Comparison of ENCODE assay signal across 16 cellular contexts in the genomic region with DNA sequence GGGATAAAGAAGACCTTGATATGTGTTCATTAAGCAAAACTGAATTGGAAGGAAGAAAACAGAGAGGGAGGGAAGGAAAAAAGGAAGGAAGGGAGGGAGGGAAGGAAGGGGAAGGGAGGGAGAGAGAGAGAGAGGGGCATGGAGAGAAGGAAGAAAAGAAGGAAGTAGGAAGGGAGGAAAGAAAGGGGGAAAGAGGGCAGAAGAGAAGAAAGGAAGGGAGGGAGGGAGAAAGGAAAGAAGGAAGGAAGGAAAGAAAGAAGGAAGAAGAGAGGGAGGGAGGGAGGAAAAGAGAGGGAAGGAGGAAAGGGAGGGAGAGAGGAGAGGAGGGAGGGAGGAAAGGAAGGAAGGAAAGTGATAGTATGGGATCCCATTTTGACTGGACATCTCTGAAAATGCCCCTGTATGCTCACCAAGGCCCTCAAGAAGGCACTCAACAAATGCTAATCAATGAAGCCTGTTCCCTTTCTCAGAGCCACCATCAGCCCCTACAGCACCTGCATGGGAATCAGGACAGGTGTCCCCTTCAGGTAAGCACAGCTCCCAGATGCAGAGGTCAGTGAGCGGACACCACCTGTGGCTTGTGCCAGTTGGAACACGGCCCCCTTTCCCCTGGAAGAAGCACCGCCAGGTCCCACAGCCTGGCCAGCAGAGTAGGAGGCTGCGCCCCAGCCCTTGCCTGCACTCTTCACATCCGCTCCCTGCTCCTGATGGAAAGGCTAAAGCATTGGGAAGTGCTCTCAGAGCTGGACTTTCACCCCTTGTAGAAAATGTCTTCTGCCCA.
"Had no signal": no experiment of that assay in that cellular context is flagged by ENCODE, and none has a peak within 500 bp of the region (broad histone marks: within the 10 kb centered on the region; RNA-seq: fewer than 3 reads in every experiment).

No MANE protein-coding gene starts in this region.

- DNase-seq: activated CD4-positive, alpha-beta T cell treated with anti-CD3 and anti-CD28 coated beads for 48 hours; activated CD8-positive, alpha-beta memory T cell treated with anti-CD3 and anti-CD28 coated beads, Interleukin-2, amount 10 ng/mL, durations not matched to agents 7 days and 5 days; activated CD8-positive, alpha-beta T cell treated with anti-CD3 and anti-CD28 coated beads for 36 hours; activated effector memory CD4-positive, alpha-beta T cell treated with anti-CD3 and anti-CD28 coated beads, Interleukin-2, amount 50 U/mL, for 16 hours; activated naive CD4-positive, alpha-beta T cell treated with anti-CD3 and anti-CD28 coated beads, Interleukin-2, amount 10 ng/mL, durations not matched to agents 7 days and 5 days; activated T-cell treated with anti-CD3 and anti-CD28 coated beads for 4 hours; amygdala; heart left ventricle; nephron progenitor cell; small intestine; stimulated activated CD4-positive, alpha-beta T cell treated with anti-CD3 and anti-CD28 coated beads, Interleukin-15, amount 100 ng/mL, for 24 hours; stimulated activated naive B cell treated with anti-CD40 and anti-IgM and Interleukin-4, amounts not matched to agents 10 μg/mL and 1 μg/mL and 100 μg/mL, for 72 hours; T1000; transverse colon had no signal

- H3K9me3 Mint-ChIP-seq: activated CD8-positive, alpha-beta T cell treated with anti-CD3 and anti-CD28 coated beads for 36 hours; activated naive CD4-positive, alpha-beta T cell treated with anti-CD3 and anti-CD28 coated beads, Interleukin-2, amount 10 ng/mL, durations not matched to agents 7 days and 5 days; nephron progenitor cell; stimulated activated naive B cell treated with anti-CD40 and anti-IgM and Interleukin-4, amounts not matched to agents 10 μg/mL and 1 μg/mL and 100 μg/mL, for 72 hours had no signal

- H3K36me3 ChIP-seq: cardiac muscle cell, heart left ventricle, transverse colon had no signal

- H3K27ac ChIP-seq: cardiac muscle cell, epithelial cell of prostate, heart left ventricle had no signal

- H3K4me1 ChIP-seq: heart left ventricle had no signal

- H3K36me3 Mint-ChIP-seq: activated CD8-positive, alpha-beta memory T cell treated with anti-CD3 and anti-CD28 coated beads, Interleukin-2, amount 10 ng/mL, durations not matched to agents 7 days and 5 days; activated naive CD4-positive, alpha-beta T cell treated with anti-CD3 and anti-CD28 coated beads, Interleukin-2, amount 10 ng/mL, durations not matched to agents 7 days and 5 days; stimulated activated naive B cell treated with anti-CD40 and anti-IgM and Interleukin-4, amounts not matched to agents 10 μg/mL and 1 μg/mL and 100 μg/mL, for 72 hours had no signal

- H3K9me3 ChIP-seq: heart left ventricle, transverse colon had no signal

- H3K4me1 Mint-ChIP-seq: activated CD8-positive, alpha-beta memory T cell treated with anti-CD3 and anti-CD28 coated beads, Interleukin-2, amount 10 ng/mL, durations not matched to agents 7 days and 5 days; activated naive CD4-positive, alpha-beta T cell treated with anti-CD3 and anti-CD28 coated beads, Interleukin-2, amount 10 ng/mL, durations not matched to agents 7 days and 5 days had no signal

- H3K4me3 ChIP-seq: cardiac muscle cell, heart left ventricle, transverse colon had no signal

- ATAC-seq: activated CD8-positive, alpha-beta memory T cell treated with anti-CD3 and anti-CD28 coated beads, Interleukin-2, amount 10 ng/mL, durations not matched to agents 7 days and 5 days; activated CD8-positive, alpha-beta T cell treated with anti-CD3 and anti-CD28 coated beads for 36 hours; stimulated activated naive B cell treated with anti-CD40 and anti-IgM and Interleukin-4, amounts not matched to agents 10 μg/mL and 1 μg/mL and 100 μg/mL, for 72 hours had no signal

- H3K4me3 Mint-ChIP-seq: activated CD8-positive, alpha-beta memory T cell treated with anti-CD3 and anti-CD28 coated beads, Interleukin-2, amount 10 ng/mL, durations not matched to agents 7 days and 5 days; activated CD8-positive, alpha-beta T cell treated with anti-CD3 and anti-CD28 coated beads for 36 hours; activated naive CD4-positive, alpha-beta T cell treated with anti-CD3 and anti-CD28 coated beads, Interleukin-2, amount 10 ng/mL, durations not matched to agents 7 days and 5 days; nephron progenitor cell had no signal

- H3K27ac Mint-ChIP-seq: activated CD8-positive, alpha-beta memory T cell treated with anti-CD3 and anti-CD28 coated beads, Interleukin-2, amount 10 ng/mL, durations not matched to agents 7 days and 5 days; activated CD8-positive, alpha-beta T cell treated with anti-CD3 and anti-CD28 coated beads for 36 hours; activated naive CD4-positive, alpha-beta T cell treated with anti-CD3 and anti-CD28 coated beads, Interleukin-2, amount 10 ng/mL, durations not matched to agents 7 days and 5 days; nephron progenitor cell; stimulated activated naive B cell treated with anti-CD40 and anti-IgM and Interleukin-4, amounts not matched to agents 10 μg/mL and 1 μg/mL and 100 μg/mL, for 72 hours had no signal

- H3K27me3 ChIP-seq: cardiac muscle cell had no signal
